21 cellular contexts compared by ENCODE assay signal in the genomic region with DNA sequence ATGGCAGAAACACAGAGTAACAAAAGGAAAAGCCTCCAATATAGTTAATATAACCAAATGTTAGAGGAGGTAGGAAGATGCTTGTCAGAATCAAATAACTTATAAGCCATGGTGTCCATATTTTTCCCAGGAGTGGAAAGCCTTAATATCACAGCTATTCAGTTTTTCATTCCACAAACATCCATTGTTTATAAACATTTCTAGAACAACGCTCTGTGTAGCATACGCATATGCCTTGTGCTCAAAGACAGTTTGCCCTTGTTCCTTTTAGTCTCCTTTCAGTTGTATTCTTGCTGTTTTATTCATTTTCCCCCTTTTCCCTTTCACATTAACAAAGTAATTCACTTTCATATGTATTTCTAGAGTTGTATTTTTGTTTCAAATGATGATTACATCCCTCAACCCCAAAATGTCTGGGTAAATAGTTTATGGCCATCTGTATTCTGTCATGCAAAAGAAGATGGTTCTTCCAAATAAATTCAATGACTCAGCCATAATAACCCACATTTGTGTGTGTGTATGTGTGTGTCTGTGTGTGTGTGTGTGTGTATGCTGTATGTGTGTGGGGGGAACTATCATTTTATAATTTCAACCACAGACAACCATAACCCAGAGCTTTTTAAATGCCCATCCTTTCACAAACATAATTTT.
DNase-seq lines count a peak whose midpoint lies in the region; ATAC-seq and TF ChIP-seq lines count a peak whose summit lies in the region.
"Had no signal": no experiment of that assay in that cellular context is flagged by ENCODE, and none has a peak within 500 bp of the region (broad histone marks: within the 10 kb centered on the region; RNA-seq: fewer than 3 reads in every experiment).

No MANE protein-coding gene starts in this region.

- no peak overlapping the region for H2BK20ac ChIP-seq in IMR-90 (ENCODE audit: low read depth, low read length)

- no peak overlapping the region for H2BK15ac ChIP-seq in IMR-90 (ENCODE audit: low read depth, low read length)

- peaks cover 0 to 16% of the 10 kb centered on the region in 2 donors for H3K36me3 Mint-ChIP-seq in activated naive CD4-positive, alpha-beta T cell treated with anti-CD3 and anti-CD28 coated beads, Interleukin-2, amount 50 U/mL, for 72 hours

- dilution Hi-C loops in IMR-90 (cut with HindIII; ENCODE audit: low sequenced_read_pairs, unreplicated experiment) = no loop called here

- H3K9ac ChIP-seq in IMR-90 (ENCODE audit: low read depth, low read length) = no peak overlapping the region
- H3K9ac ChIP-seq: BLaER1 had no signal

- no peak for TF ChIP-seq RAD21 in IMR-90 (IDR thresholded peaks at IDR 0.05; ENCODE audit: low read length)

- H3K4me1 ChIP-seq in IMR-90 (ENCODE audit: control insufficient read depth, insufficient read depth, low read length) = peaks cover 2% of the 10 kb centered on the region; the same call in 1 of the 2 replicates

- no peaks in the 10 kb centered on the region; the same call in 1 of the 2 replicates for H3K9me1 ChIP-seq in IMR-90 (ENCODE audit: insufficient read depth, low read length)

- POLR2A ChIA-PET in AG04450 (lab: Yijun Ruan, JAX) (no interaction called here), IMR-90 (lab: Charles Lee; ENCODE audit: unreplicated experiment) (no interaction called here)

- ATAC-seq in IMR-90 (ENCODE audit: low read depth) = peak; percentile 66
- ATAC-seq in activated naive CD4-positive, alpha-beta T cell treated with anti-CD3 and anti-CD28 coated beads, Interleukin-2, amount 50 U/mL, for 72 hours = no peak
- no peak for ATAC-seq in HG02938 (IDR thresholded peaks at IDR 0.05; ENCODE audit: unreplicated experiment)
- ATAC-seq in Right ventricle myocardium superior (ENCODE audit: poor library complexity) = no peak
- ATAC-seq: HepG2 had no signal

- no peak overlapping the region for H4K8ac ChIP-seq in IMR-90 (ENCODE audit: low read depth in 2 of 2, low read length in 2 of 2)

- no peaks in the 10 kb centered on the region for H3K36me3 ChIP-seq in IMR-90 (ENCODE audit: control insufficient read depth, insufficient read depth, low read length)
- H3K36me3 ChIP-seq: BLaER1, MG63 had no signal

- no peak overlapping the region for H2AFZ ChIP-seq in IMR-90 (replicated peaks; ENCODE audit: low read length, poor library complexity)

- no peaks in the 10 kb centered on the region for H3K79me1 ChIP-seq in IMR-90 (ENCODE audit: low read depth in 1 of 2, low read length in 2 of 2)

- no peak overlapping the region for H3K4ac ChIP-seq in IMR-90 (ENCODE audit: low read depth, low read length)

- TF ChIP-seq CTCF in AG04450 (IDR thresholded peaks at IDR 0.05; ENCODE audit: low read depth, low read length) (no peak), IMR-90 (conservative IDR thresholded peaks at IDR 0.05; ENCODE audit: low read depth, low read length) (no peak), cardiac fibroblast (IDR thresholded peaks at IDR 0.05; ENCODE audit: low read depth, low read length) (no peak)

- H4K91ac ChIP-seq in IMR-90 (ENCODE audit: insufficient read depth, low read depth, low read length) = no peak overlapping the region

- no peak for TF ChIP-seq POLR2A in IMR-90 (IDR thresholded peaks at IDR 0.05; ENCODE audit: low read depth, low read length)

- in situ Hi-C loops in IMR-90 (cut with MboI; ENCODE audit: low sequenced_read_pairs) = no loop called here

- no peaks in the 10 kb centered on the region for H3K9me3 ChIP-seq in AG04450 (ENCODE audit: control insufficient read depth, insufficient read depth, low read length)
- H3K9me3 ChIP-seq in IMR-90 (ENCODE audit: control insufficient read depth, insufficient read depth, low read length) = no peaks in the 10 kb centered on the region
- H3K9me3 ChIP-seq: MG63 had no signal

- H3K14ac ChIP-seq in IMR-90 (replicated peaks; ENCODE audit: low read depth, low read length) = no peak overlapping the region

- intact Hi-C loops in IMR-90 (cut with micrococcal nuclease) = no loop called here
- intact Hi-C loops in Right ventricle myocardium superior (cut with DNase I) = no loop called here

- no peak overlapping the region for H2AK9ac ChIP-seq in IMR-90 (replicated peaks; ENCODE audit: low read depth, low read length, poor library complexity)

- no peak overlapping the region for H3K23ac ChIP-seq in IMR-90 (ENCODE audit: low read depth, low read length)

- CTCF ChIA-PET in AG04450 (lab: Charles Lee) (no interaction called here), IMR-90 (lab: Yijun Ruan, JAX) (no interaction called here)

- no peak overlapping the region for H3K4me3 ChIP-seq in AG04450 (ENCODE audit: low read depth, low read length)
- H3K4me3 ChIP-seq in IMR-90 (ENCODE audit: insufficient read depth, low read depth, low read length) = no peak overlapping the region
- H3K4me3 ChIP-seq in cardiac fibroblast (replicated peaks in 1 of 2; ENCODE audit: low read depth in 2 of 2, low read length in 2 of 2) = no peak overlapping the region
- H3K4me3 ChIP-seq: BLaER1, MG63 had no signal

- H3K27me3 ChIP-seq in AG04450 (ENCODE audit: control insufficient read depth, insufficient read depth, low read length) (no peaks in the 10 kb centered on the region), IMR-90 (ENCODE audit: control insufficient read depth, insufficient read depth, low read length) (no peaks in the 10 kb centered on the region)
- H3K27me3 ChIP-seq: BLaER1, MG63 had no signal

- H3K4me2 ChIP-seq in IMR-90 (ENCODE audit: low read depth, low read length) = no peak overlapping the region
- H3K4me2 ChIP-seq: BLaER1 had no signal

- DNase-seq in AG04450 (ENCODE audit: low read depth, low spot score) (peak; percentile 16), IMR-90 (peak; percentile 44), cardiac fibroblast (ENCODE audit: low read depth in 2 of 2) (peak; percentile 27 to 37), medulla oblongata (ENCODE audit: extremely low spot score) (peak; percentile 37), T-helper 2 cell (no peak), Right ventricle myocardium superior (no peak)
- DNase-seq in activated naive CD4-positive, alpha-beta T cell treated with anti-CD3 and anti-CD28 coated beads, Interleukin-2, amount 50 U/mL, for 72 hours (ENCODE audit: low spot score in 2 of 2) = no peak
- DNase-seq: 8988T; activated CD4-positive, alpha-beta T cell treated with anti-CD3 and anti-CD28 coated beads, Interleukin-2, amount 10 ng/mL, durations not matched to agents 24 days and 14 days; Calu3; left cardiac atrium; MG63; NCI-H146; NCI-H2171; SIG-M5; stimulated activated CD4-positive, alpha-beta T cell treated with anti-CD3 and anti-CD28 coated beads, Interleukin-4, amount 100 ng/mL, for 24 hours had no signal

- H2BK120ac ChIP-seq in IMR-90 (ENCODE audit: low read depth, low read length) = no peak overlapping the region

- H3K27ac Mint-ChIP-seq in activated naive CD4-positive, alpha-beta T cell treated with anti-CD3 and anti-CD28 coated beads, Interleukin-2, amount 50 U/mL, for 72 hours = no peak overlapping the region
- H3K27ac Mint-ChIP-seq: activated CD4-positive, alpha-beta T cell treated with anti-CD3 and anti-CD28 coated beads, Interleukin-2, amount 10 ng/mL, durations not matched to agents 24 days and 14 days; T-helper 1 cell treated with Interleukin-12 subunit alpha and Interleukin-12 subunit beta and Interleukin-4 antibody, amounts not matched to agents 30 μg/mL and 1 μg/mL, for 36 hours had no signal

- H3K27ac ChIP-seq in AG04450 (ENCODE audit: low read depth, low read length) (no peak overlapping the region), IMR-90 (ENCODE audit: insufficient read depth, low read length) (no peak overlapping the region)
- H3K27ac ChIP-seq: BLaER1, epithelial cell of prostate had no signal

- no peaks in the 10 kb centered on the region for H3K9me3 Mint-ChIP-seq in activated naive CD4-positive, alpha-beta T cell treated with anti-CD3 and anti-CD28 coated beads, Interleukin-2, amount 50 U/mL, for 72 hours
- H3K9me3 Mint-ChIP-seq: T-helper 1 cell treated with Interleukin-12 subunit alpha and Interleukin-12 subunit beta and Interleukin-4 antibody, amounts not matched to agents 30 μg/mL and 1 μg/mL, for 36 hours had no signal

- no CpG with 5 or more reads among the region's 2 CpGs for WGBS in IMR-90 (ENCODE audit: extremely low coverage in 2 of 2, insufficient read length in 1 of 2), 2 experiments

- no peak overlapping the region for H3K56ac ChIP-seq in IMR-90 (ENCODE audit: extremely low read depth, insufficient read depth, low read length)

- H3K18ac ChIP-seq in IMR-90 (ENCODE audit: low read depth, low read length) = no peak overlapping the region

- no peak overlapping the region for H2BK5ac ChIP-seq in IMR-90 (ENCODE audit: low read depth, low read length, poor library complexity, severe bottlenecking)

- no peaks in the 10 kb centered on the region for H4K20me1 ChIP-seq in IMR-90 (ENCODE audit: insufficient read depth, low read length)
- H4K20me1 ChIP-seq: BLaER1 had no signal

- no TSS peak for BruUV-seq in IMR-90 (replicated peaks; lab: Mats Ljungman, UMichigan)

- H2AK5ac ChIP-seq in IMR-90 (ENCODE audit: low read depth, low read length) = no peak overlapping the region

- no peak overlapping the region for H4K5ac ChIP-seq in IMR-90 (ENCODE audit: low read depth, low read length)

TF ChIP-seq in IMR-90, 13 proteins besides CTCF, POLR2A, EP300 and RAD21:
- TF ChIP-seq NFE2L2 (IDR thresholded peaks at IDR 0.05; ENCODE audit: low read depth, low read length) (peak; percentile 22; the same call in 1 of the 2 replicates), RCOR1 (IDR thresholded peaks at IDR 0.05; ENCODE audit: insufficient replicate concordance, low read length) (no peak)

Comparison
In these comparisons a context has a peak if more than half of its experiments do, and no peak if none do; other contexts are left out.
1. DNase-seq: peak in AG04450 (single experiment), IMR-90 (single experiment), cardiac fibroblast (2 of 2) and medulla oblongata (single experiment); none in activated naive CD4-positive, alpha-beta T cell treated with anti-CD3 and anti-CD28 coated beads, Interleukin-2, amount 50 U/mL, for 72 hours (0 of 2), T-helper 2 cell (0 of 5) and Right ventricle myocardium superior (single experiment).